Comparison of ENCODE assay signal across 20 cellular contexts in genomic region chr7:54629771-54630170, GRCh38.
"Had no signal": no experiment of that assay in that cellular context is flagged by ENCODE, and none has a peak within 500 bp of the region (broad histone marks: within the 10 kb centered on the region; RNA-seq: fewer than 3 reads in every experiment).

No MANE protein-coding gene starts in this region.

- H3K27me3 Mint-ChIP-seq: naive thymus-derived CD8-positive, alpha-beta T cell had no signal

- H3K27ac Mint-ChIP-seq: naive thymus-derived CD8-positive, alpha-beta T cell; nephron progenitor cell had no signal

- H3K9me3 ChIP-seq: prostate gland, right atrium auricular region, thyroid gland had no signal

- H3K36me3 ChIP-seq: left lung, prostate gland, right atrium auricular region, stomach, thyroid gland had no signal

- H3K27me3 ChIP-seq: dorsolateral prefrontal cortex, left lung, right atrium auricular region, stomach, thyroid gland had no signal

- DNase-seq: dorsolateral prefrontal cortex; effector CD4-positive, alpha-beta T cell; hypothalamus; left cardiac atrium; left lung; naive thymus-derived CD8-positive, alpha-beta T cell; nephron progenitor cell; nucleus accumbens; stimulated activated CD4-positive, alpha-beta T cell treated with anti-CD3 and anti-CD28 coated beads, Interleukin-12 subunit alpha, Interleukin-12 subunit beta, amount 100 ng/mL, for 4 hours; stimulated activated CD4-positive, alpha-beta T cell treated with anti-CD3 and anti-CD28 coated beads, Interleukin-1b, Interleukin-23, amount 100 ng/mL, for 48 hours; stimulated activated CD4-positive, alpha-beta T cell treated with anti-CD3 and anti-CD28 coated beads, Interleukin-4, amount 100 ng/mL, for 1 hour; stimulated activated CD8-positive, alpha-beta memory T cell treated with anti-CD3 and anti-CD28 coated beads, Interleukin-4, amount 100 ng/mL, for 48 hours; stimulated activated naive CD4-positive, alpha-beta T cell treated with Interleukin-2 at 50 U/mL for 16 hours; stomach; thyroid gland; trophoblast cell had no signal

- H3K4me3 ChIP-seq: dorsolateral prefrontal cortex, left lung, prostate gland, right atrium auricular region, smooth muscle cell, stomach, thyroid gland had no signal

- H3K27ac ChIP-seq: left lung, prostate gland, right atrium auricular region, stomach, thyroid gland had no signal

- H3K4me3 Mint-ChIP-seq: naive thymus-derived CD8-positive, alpha-beta T cell; nephron progenitor cell had no signal

- H3K4me2 ChIP-seq: smooth muscle cell had no signal

- H3K4me1 ChIP-seq: left lung, prostate gland, right atrium auricular region, stomach, thyroid gland had no signal

- H3K4me1 Mint-ChIP-seq: naive thymus-derived CD8-positive, alpha-beta T cell; nephron progenitor cell had no signal

- ATAC-seq: left cardiac atrium; left lung; naive thymus-derived CD8-positive, alpha-beta T cell; sciatic nerve had no signal
